In genomic region chr1:2904191-2904590, GRCh38 we compare ENCODE assay signal across 3 cellular contexts.
"Had no signal": no experiment of that assay in that cellular context is flagged by ENCODE, and none has a peak within 500 bp of the region (broad histone marks: within the 10 kb centered on the region; RNA-seq: fewer than 3 reads in every experiment).

No MANE protein-coding gene starts in this region.

- H3K4me3 ChIP-seq: GM12878 had no signal

- ATAC-seq: GM12878 had no signal

- DNase-seq: GDM1, GF-D8 had no signal
